In the genomic region with DNA sequence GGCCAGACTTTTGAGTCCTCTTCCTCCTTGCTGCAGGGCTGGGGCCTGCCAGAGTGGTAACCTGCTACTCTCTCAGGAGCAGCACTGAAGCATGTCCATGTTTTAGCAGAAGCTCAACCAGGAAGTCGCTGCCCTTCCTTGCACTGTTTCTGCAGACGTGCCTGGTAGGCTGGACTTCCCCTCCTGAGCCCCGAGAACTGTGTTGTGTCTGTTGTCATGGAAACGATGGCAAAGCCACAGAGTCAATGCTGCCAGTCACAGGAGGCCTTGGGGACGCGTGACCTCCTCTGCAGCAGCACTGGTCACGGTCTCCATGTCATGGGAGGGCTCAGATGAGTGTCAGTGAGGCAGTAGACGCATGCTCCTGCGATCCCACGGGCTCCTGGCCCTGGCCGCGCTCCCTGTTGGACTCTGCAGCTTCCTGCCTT, we compare ENCODE assay signal across 8 cellular contexts.
DNase-seq lines count a peak whose midpoint lies in the region; ATAC-seq and TF ChIP-seq lines count a peak whose summit lies in the region.

No MANE protein-coding gene starts in this region.

- no peaks in the 10 kb centered on the region for H3K27me3 Mint-ChIP-seq in activated CD4-positive, alpha-beta T cell treated with anti-CD3 and anti-CD28 coated beads for 36 hours

- H3K9me3 Mint-ChIP-seq in activated CD4-positive, alpha-beta T cell treated with anti-CD3 and anti-CD28 coated beads for 36 hours (ENCODE audit: low read depth): no peaks in the 10 kb centered on the region

- H3K9me3 ChIP-seq in duodenal mucosa (ENCODE audit: control insufficient read depth in 1 of 2, low read length in 2 of 2): no peaks in the 10 kb centered on the region

- H3K36me3 ChIP-seq in duodenal mucosa (ENCODE audit: control insufficient read depth in 1 of 2, insufficient read depth in 2 of 2, low read length in 2 of 2): no peaks in the 10 kb centered on the region

- CTCF ChIA-PET in activated CD4-positive, alpha-beta T cell treated with anti-CD3 and anti-CD28 coated beads for 36 hours (lab: Charles Lee): no interaction called here

- H3K4me1 ChIP-seq in duodenal mucosa (ENCODE audit: control insufficient read depth in 1 of 2, insufficient read depth in 2 of 2, low read length in 2 of 2): peaks cover 0 to 11% of the 10 kb centered on the region in 2 donors

- intact Hi-C loops in activated CD4-positive, alpha-beta T cell treated with anti-CD3 and anti-CD28 coated beads for 36 hours (cut with DNase I, micrococcal nuclease): loop anchor here in 1 of 2 experiments (2.0 to 5.0 kb wide), 2 partner anchors 145 to 325 kb away; a partner anchor contains a TSS

- H3K9ac ChIP-seq in duodenal mucosa (ENCODE audit: low read depth in 1 of 2, low read length in 2 of 2): no peak overlapping the region

- POLR2A ChIA-PET in activated CD4-positive, alpha-beta T cell treated with anti-CD3 and anti-CD28 coated beads for 36 hours (lab: Charles Lee): no interaction called here

- no peaks in the 10 kb centered on the region for H3K27me3 ChIP-seq in HL-60 (ENCODE audit: insufficient read depth, poor library complexity, severe bottlenecking)
- H3K27me3 ChIP-seq in duodenal mucosa (ENCODE audit: control insufficient read depth in 1 of 2, insufficient read depth in 2 of 2, low read length in 2 of 2): no peaks in the 10 kb centered on the region

- H3K4me3 ChIP-seq in HL-60 (replicated peaks; ENCODE audit: insufficient read depth, low read length) (no peak overlapping the region), duodenal mucosa (ENCODE audit: low read depth in 1 of 2, low read length in 2 of 2) (peak overlapping the region in 1 of 2 donors; percentile 48)

- H3K27ac ChIP-seq in HL-60 (replicated peaks) (peak overlapping the region; percentile 76), duodenal mucosa (ENCODE audit: low read depth, low read length) (peak overlapping the region; percentile 45)

- H3K27ac Mint-ChIP-seq in activated CD4-positive, alpha-beta T cell treated with anti-CD3 and anti-CD28 coated beads for 36 hours: peak overlapping the region; percentile 79

- peak; percentile 99 for ATAC-seq in GM21360 (IDR thresholded peaks at IDR 0.05; ENCODE audit: unreplicated experiment)
- ATAC-seq in activated CD4-positive, alpha-beta T cell treated with anti-CD3 and anti-CD28 coated beads for 36 hours: peak; percentile 98

- DNase-seq in DMS53 (lab: John Stamatoyannopoulos, UW): peak; percentile 99
- peak; percentile 95 to 96 for DNase-seq in HL-60 (ENCODE audit: low read depth in 1 of 2, low spot score in 1 of 2)
- DNase-seq in activated CD4-positive, alpha-beta T cell treated with anti-CD3 and anti-CD28 coated beads for 36 hours: peak; percentile 86
- peak; percentile 93 for DNase-seq in medulla oblongata (ENCODE audit: extremely low spot score)
- DNase-seq in stimulated activated CD8-positive, alpha-beta memory T cell treated with anti-CD3 and anti-CD28 coated beads, Interleukin-12 subunit alpha, Interleukin-12 subunit beta, amount 100 ng/mL, for 4 hours (ENCODE audit: low read depth): peak; percentile 50
- DNase-seq in HPDE6-E6E7 (ENCODE audit: extremely low spot score): no peak

- H3K4me1 Mint-ChIP-seq in activated CD4-positive, alpha-beta T cell treated with anti-CD3 and anti-CD28 coated beads for 36 hours: peaks cover 16% of the 10 kb centered on the region

- TF ChIP-seq CTCF in HL-60 (IDR thresholded peaks at IDR 0.05; ENCODE audit: insufficient read depth, low read length): no peak

- H3K4me3 Mint-ChIP-seq in activated CD4-positive, alpha-beta T cell treated with anti-CD3 and anti-CD28 coated beads for 36 hours: no peak overlapping the region

- no peaks in the 10 kb centered on the region for H3K36me3 Mint-ChIP-seq in activated CD4-positive, alpha-beta T cell treated with anti-CD3 and anti-CD28 coated beads for 36 hours (ENCODE audit: low read depth)
